8 cellular contexts compared by ENCODE assay signal in genomic region chr13:73767191-73767741, GRCh38.
DNase-seq lines count a peak whose midpoint lies in the region; ATAC-seq, FAIRE-seq and TF ChIP-seq lines count a peak whose summit lies in the region.

No MANE protein-coding gene starts in this region.

- no peak overlapping the region for H3K4me3 Mint-ChIP-seq in activated T-cell treated with anti-CD3 and anti-CD28 coated beads, Interleukin-2, amount 50 U/mL, for 24 hours

- peak; percentile 57 for ATAC-seq in left ventricle myocardium superior
- no peak for ATAC-seq in HG02763 (IDR thresholded peaks at IDR 0.05; ENCODE audit: unreplicated experiment)

- peaks cover 7% of the 10 kb centered on the region for H3K9me3 Mint-ChIP-seq in activated T-cell treated with anti-CD3 and anti-CD28 coated beads, Interleukin-2, amount 50 U/mL, for 24 hours

- no peak overlapping the region for H2AFZ ChIP-seq in OCI-LY1 (ENCODE audit: low read length)

- H3K9me2 ChIP-seq in OCI-LY1 (ENCODE audit: low read depth, low read length), result no peaks in the 10 kb centered on the region

- H3K27ac ChIP-seq in OCI-LY1 (ENCODE audit: low read depth, low read length, poor library complexity, severe bottlenecking) (peak overlapping the region; percentile 91), temporal lobe (ENCODE audit: low read depth, low read length) (peak overlapping the region; percentile 53), brain microvascular endothelial cell (no peak overlapping the region)

- in situ Hi-C loops in brain microvascular endothelial cell (cut with HindIII; ENCODE audit: low pct_ligation_motif_present, low sequenced_read_pairs), result no loop called here

- H3K9me3 ChIP-seq in OCI-LY1 (ENCODE audit: low read length), result no peaks in the 10 kb centered on the region

- no peaks in the 10 kb centered on the region for H3K79me2 ChIP-seq in OCI-LY1 (ENCODE audit: insufficient read depth, low read length)

- peaks cover 37% of the 10 kb centered on the region for H3K4me1 ChIP-seq in OCI-LY1 (ENCODE audit: insufficient read depth, low read length, severe bottlenecking)

- H4K20me1 ChIP-seq in OCI-LY1 (ENCODE audit: insufficient read depth, low read length), result no peaks in the 10 kb centered on the region

- H3K4me1 Mint-ChIP-seq in activated T-cell treated with anti-CD3 and anti-CD28 coated beads, Interleukin-2, amount 50 U/mL, for 24 hours (ENCODE audit: low read depth), result peaks cover 71% of the 10 kb centered on the region

- no peak for FAIRE-seq in HTR-8/SVneo (lab: Jason Lieb, UNC)

- TF ChIP-seq CTCF in OCI-LY1 (IDR thresholded peaks at IDR 0.05; ENCODE audit: low read length), result no peak
- TF ChIP-seq CTCF in brain microvascular endothelial cell (IDR thresholded peaks at IDR 0.05; ENCODE audit: low read depth, low read length, missing control alignments), result no peak

- H3K9ac ChIP-seq in OCI-LY1 (ENCODE audit: low read length), result peak overlapping the region; percentile 23; the same call in 1 of the 2 replicates

- H3K4me3 ChIP-seq in OCI-LY1 (ENCODE audit: low read depth, low read length, poor library complexity, severe bottlenecking), result peak overlapping the region; percentile 13
- H3K4me3 ChIP-seq in brain microvascular endothelial cell (ENCODE audit: low read depth, low read length), result no peak overlapping the region

- peaks cover 47% of the 10 kb centered on the region for H3K36me3 Mint-ChIP-seq in activated T-cell treated with anti-CD3 and anti-CD28 coated beads, Interleukin-2, amount 50 U/mL, for 24 hours (ENCODE audit: low read depth)

- no peaks in the 10 kb centered on the region for H3K27me3 ChIP-seq in OCI-LY1 (ENCODE audit: insufficient read depth, low read length)
- no peaks in the 10 kb centered on the region for H3K27me3 ChIP-seq in brain microvascular endothelial cell (replicated peaks)

- peak overlapping the region; percentile 68 for H3K4me2 ChIP-seq in OCI-LY1 (ENCODE audit: low read length)

- no peak for DNase-seq in activated T-cell treated with anti-CD3 and anti-CD28 coated beads, Interleukin-2, amount 50 U/mL, for 24 hours
- DNase-seq in activated T-cell treated with anti-CD3 and anti-CD28 coated beads, Interleukin-2, amount 50 U/mL, for 1 hour, result no peak
- DNase-seq in left ventricle myocardium superior, result no peak
- no peak for DNase-seq in HTR-8/SVneo (ENCODE audit: insufficient read length, low spot score)
- no peak for DNase-seq in brain microvascular endothelial cell

- H3K27ac Mint-ChIP-seq in activated T-cell treated with anti-CD3 and anti-CD28 coated beads, Interleukin-2, amount 50 U/mL, for 24 hours, result peak overlapping the region; percentile 94

- H3K27me3 Mint-ChIP-seq in activated T-cell treated with anti-CD3 and anti-CD28 coated beads, Interleukin-2, amount 50 U/mL, for 24 hours, result no peaks in the 10 kb centered on the region

- intact Hi-C loops in left ventricle myocardium superior (cut with micrococcal nuclease), result loop anchor here (10.0 kb wide), 1 partner anchor 518 kb away; no protein-coding TSS in a partner anchor

- H3F3A ChIP-seq in OCI-LY1 (ENCODE audit: insufficient read depth, low read length), result no peaks in the 10 kb centered on the region

- peaks cover 20% of the 10 kb centered on the region for H3K36me3 ChIP-seq in OCI-LY1 (ENCODE audit: insufficient read depth, low read length)
- no peaks in the 10 kb centered on the region for H3K36me3 ChIP-seq in brain microvascular endothelial cell (replicated peaks)
